ENCODE assay signal across 8 cellular contexts in the genomic region with DNA sequence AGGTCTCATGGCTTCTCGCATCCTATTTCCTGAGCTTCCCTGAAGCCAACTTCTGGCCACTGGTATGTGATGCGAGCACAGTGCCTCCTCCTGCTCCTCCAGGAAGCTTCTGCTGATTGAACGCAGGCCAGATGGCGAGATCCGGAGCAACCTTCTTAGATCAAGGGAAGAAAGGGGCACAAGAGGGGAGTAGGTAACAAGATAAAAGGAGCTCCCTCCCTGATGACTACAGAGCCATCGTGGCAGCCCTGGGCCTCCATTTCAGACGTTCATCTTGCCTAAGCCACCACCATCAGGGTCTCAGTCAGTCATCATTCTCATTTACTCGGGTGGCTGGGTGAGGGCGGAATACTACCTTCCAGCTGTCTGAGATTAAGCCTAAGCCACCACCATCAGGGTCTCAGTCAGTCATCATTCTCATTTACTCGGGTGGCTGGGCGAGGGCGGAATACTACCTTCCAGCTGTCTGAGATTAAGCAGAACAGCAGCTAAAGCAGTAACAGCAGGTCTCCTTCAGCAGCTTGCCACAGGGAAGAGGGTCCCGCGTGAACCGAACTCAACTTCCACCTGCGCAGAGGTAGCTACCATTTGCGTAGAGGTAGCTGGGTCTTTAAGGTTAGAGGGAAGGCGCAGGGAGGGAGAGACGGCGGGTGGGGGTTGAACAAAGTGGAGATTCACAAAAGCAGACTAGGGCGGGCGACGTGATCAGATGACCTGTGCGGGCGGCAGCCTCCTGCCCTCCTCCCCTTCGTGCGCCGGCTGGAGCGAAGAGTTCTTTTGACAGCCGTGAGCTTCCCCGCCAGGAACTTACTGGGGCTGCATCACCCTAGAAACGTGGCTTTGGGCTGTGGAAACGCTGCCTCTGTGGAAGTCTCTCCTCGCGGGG. TPM values are rescaled to one million over a fixed set of nuclear protein-coding genes. Genes with fewer than 3 reads are reported as not detected.
A peak's percentile ranks its signal among the peaks of the same experiment; 100 is the strongest.
DNase-seq lines count a peak whose midpoint lies in the region; ATAC-seq and TF ChIP-seq lines count a peak whose summit lies in the region.

No MANE protein-coding gene starts in this region.

- TF ChIP-seq CTCF in WTC11 (IDR thresholded peaks at IDR 0.05), result no peak
- no peak for TF ChIP-seq CTCF in cardiac fibroblast (IDR thresholded peaks at IDR 0.05; ENCODE audit: low read depth, low read length)
- TF ChIP-seq CTCF in kidney epithelial cell (IDR thresholded peaks at IDR 0.05; ENCODE audit: insufficient read depth, low read length, poor library complexity, severe bottlenecking), result no peak

- H3K27me3 ChIP-seq in Karpas-422 (ENCODE audit: low read length) (no peaks in the 10 kb centered on the region), kidney epithelial cell (ENCODE audit: control insufficient read depth, insufficient read depth, low read length) (no peaks in the 10 kb centered on the region)

- peaks cover 32% of the 10 kb centered on the region for H3K79me2 ChIP-seq in Karpas-422 (ENCODE audit: low read length)

- peaks cover 70% of the 10 kb centered on the region for H3K27me3 Mint-ChIP-seq in WTC11 (ENCODE audit: low read depth)

- no peaks in the 10 kb centered on the region for H3K9me2 ChIP-seq in Karpas-422 (replicated peaks; ENCODE audit: insufficient read depth, low read length)

- H3K4me2 ChIP-seq in Karpas-422 (ENCODE audit: low read depth, low read length, poor library complexity, severe bottlenecking), result peak overlapping the region; percentile 94

- H3K9me3 Mint-ChIP-seq in WTC11, result peaks cover 37% of the 10 kb centered on the region

- 0 out of 2 replicates have a peak, but pooled peaks cover 6% of the 10 kb centered on the region for H4K20me1 ChIP-seq in Karpas-422 (ENCODE audit: insufficient read depth, low read depth, low read length)

- peak overlapping the region; percentile 96 for H3K4me3 Mint-ChIP-seq in WTC11

- ATAC-seq in GM21529 (IDR thresholded peaks at IDR 0.05; ENCODE audit: unreplicated experiment), result peak; percentile 36
- peak; percentile 65 for ATAC-seq in WTC11

- peak overlapping the region; percentile 31; the same call in 1 of the 2 replicates for H2AFZ ChIP-seq in Karpas-422 (ENCODE audit: low read length)

- DNase-seq in EH (ENCODE audit: low read depth), result peak; percentile 58
- peak; percentile 82 for DNase-seq in Karpas-422
- peak; percentile 63 for DNase-seq in WTC11 (ENCODE audit: low spot score)
- DNase-seq in cardiac fibroblast (ENCODE audit: low read depth in 2 of 2), result peak; percentile 49 to 53
- no peak for DNase-seq in kidney epithelial cell (ENCODE audit: low read depth)
- peak; percentile 57 for DNase-seq in stimulated activated CD4-positive, alpha-beta T cell treated with anti-CD3 and anti-CD28 coated beads, Interleukin-2, amount 100 ng/mL, for 4 hours (ENCODE audit: low read depth)
- no peak for DNase-seq in ecto neural progenitor cell (ENCODE audit: low spot score)

- H3K36me3 Mint-ChIP-seq in WTC11, result peaks cover 31% of the 10 kb centered on the region

- POLR2A ChIA-PET in WTC11 (lab: Charles Lee), result interaction anchor here (0.6 to 2.1 kb wide), 8 partner anchors 9 to 44 kb away, joined by 3 to 15 read pairs (median 4); a partner anchor contains a TSS

- H3K27ac ChIP-seq in Karpas-422 (ENCODE audit: low read length), result peak overlapping the region; percentile 80

- peak overlapping the region; percentile 94 for H3K9ac ChIP-seq in Karpas-422 (ENCODE audit: low read length)

- H3K4me3 ChIP-seq in Karpas-422 (ENCODE audit: low read length), result peak overlapping the region; percentile 76
- H3K4me3 ChIP-seq in cardiac fibroblast (replicated peaks in 1 of 2; ENCODE audit: low read depth in 2 of 2, low read length in 2 of 2), result peak overlapping the region; percentile 67 to 68
- peak overlapping the region; percentile 69 for H3K4me3 ChIP-seq in kidney epithelial cell (ENCODE audit: low read depth, low read length)

- H3K36me3 ChIP-seq in Karpas-422 (ENCODE audit: insufficient read depth, low read length) (peaks cover 8% of the 10 kb centered on the region; the same call in 1 of the 2 replicates), kidney epithelial cell (ENCODE audit: control insufficient read depth, insufficient read depth, low read length) (no peaks in the 10 kb centered on the region)

- H3K4me1 ChIP-seq in Karpas-422 (ENCODE audit: low read length), result peaks cover 23% of the 10 kb centered on the region

- H3K9me3 ChIP-seq in Karpas-422 (ENCODE audit: low read length), result no peaks in the 10 kb centered on the region

- no peak overlapping the region; the same call in 1 of the 2 replicates for H3K27ac Mint-ChIP-seq in WTC11

- peaks cover 20% of the 10 kb centered on the region for H3K4me1 Mint-ChIP-seq in WTC11

- CTCF ChIA-PET in WTC11 (lab: Charles Lee), result interaction anchor here (0.7 to 1.9 kb wide), 10 partner anchors 13 to 44 kb away, joined by 3 to 7 read pairs (median 4); no protein-coding TSS in a partner anchor

TF ChIP-seq in WTC11, 78 proteins besides CTCF, POLR2A, EP300 and RAD21 (continues in another document):
- TF ChIP-seq ELF4 (CRISPR knock-in tag; IDR thresholded peaks at IDR 0.05; ENCODE audit: low read depth) (no peak), SMAD3 (CRISPR knock-in tag; IDR thresholded peaks at IDR 0.05; ENCODE audit: borderline replicate concordance) (no peak), FOXP1 (CRISPR knock-in tag; IDR thresholded peaks at IDR 0.05; ENCODE audit: borderline replicate concordance) (peak; percentile 37), NR3C1 (CRISPR knock-in tag; conservative IDR thresholded peaks at IDR 0.05; ENCODE audit: low read depth) (peak; percentile 60; the same call in 1 of the 2 replicates)
- TF ChIP-seq, protein P1, sequence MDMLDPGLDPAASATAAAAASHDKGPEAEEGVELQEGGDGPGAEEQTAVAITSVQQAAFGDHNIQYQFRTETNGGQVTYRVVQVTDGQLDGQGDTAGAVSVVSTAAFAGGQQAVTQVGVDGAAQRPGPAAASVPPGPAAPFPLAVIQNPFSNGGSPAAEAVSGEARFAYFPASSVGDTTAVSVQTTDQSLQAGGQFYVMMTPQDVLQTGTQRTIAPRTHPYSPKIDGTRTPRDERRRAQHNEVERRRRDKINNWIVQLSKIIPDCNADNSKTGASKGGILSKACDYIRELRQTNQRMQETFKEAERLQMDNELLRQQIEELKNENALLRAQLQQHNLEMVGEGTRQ (CRISPR knock-in tag; IDR thresholded peaks at IDR 0.05), result peak; percentile 66
- TF ChIP-seq, protein P2, sequence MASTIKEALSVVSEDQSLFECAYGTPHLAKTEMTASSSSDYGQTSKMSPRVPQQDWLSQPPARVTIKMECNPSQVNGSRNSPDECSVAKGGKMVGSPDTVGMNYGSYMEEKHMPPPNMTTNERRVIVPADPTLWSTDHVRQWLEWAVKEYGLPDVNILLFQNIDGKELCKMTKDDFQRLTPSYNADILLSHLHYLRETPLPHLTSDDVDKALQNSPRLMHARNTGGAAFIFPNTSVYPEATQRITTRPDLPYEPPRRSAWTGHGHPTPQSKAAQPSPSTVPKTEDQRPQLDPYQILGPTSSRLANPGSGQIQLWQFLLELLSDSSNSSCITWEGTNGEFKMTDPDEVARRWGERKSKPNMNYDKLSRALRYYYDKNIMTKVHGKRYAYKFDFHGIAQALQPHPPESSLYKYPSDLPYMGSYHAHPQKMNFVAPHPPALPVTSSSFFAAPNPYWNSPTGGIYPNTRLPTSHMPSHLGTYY (CRISPR knock-in tag; IDR thresholded peaks at IDR 0.05), result no peak
- TF ChIP-seq, protein P3, sequence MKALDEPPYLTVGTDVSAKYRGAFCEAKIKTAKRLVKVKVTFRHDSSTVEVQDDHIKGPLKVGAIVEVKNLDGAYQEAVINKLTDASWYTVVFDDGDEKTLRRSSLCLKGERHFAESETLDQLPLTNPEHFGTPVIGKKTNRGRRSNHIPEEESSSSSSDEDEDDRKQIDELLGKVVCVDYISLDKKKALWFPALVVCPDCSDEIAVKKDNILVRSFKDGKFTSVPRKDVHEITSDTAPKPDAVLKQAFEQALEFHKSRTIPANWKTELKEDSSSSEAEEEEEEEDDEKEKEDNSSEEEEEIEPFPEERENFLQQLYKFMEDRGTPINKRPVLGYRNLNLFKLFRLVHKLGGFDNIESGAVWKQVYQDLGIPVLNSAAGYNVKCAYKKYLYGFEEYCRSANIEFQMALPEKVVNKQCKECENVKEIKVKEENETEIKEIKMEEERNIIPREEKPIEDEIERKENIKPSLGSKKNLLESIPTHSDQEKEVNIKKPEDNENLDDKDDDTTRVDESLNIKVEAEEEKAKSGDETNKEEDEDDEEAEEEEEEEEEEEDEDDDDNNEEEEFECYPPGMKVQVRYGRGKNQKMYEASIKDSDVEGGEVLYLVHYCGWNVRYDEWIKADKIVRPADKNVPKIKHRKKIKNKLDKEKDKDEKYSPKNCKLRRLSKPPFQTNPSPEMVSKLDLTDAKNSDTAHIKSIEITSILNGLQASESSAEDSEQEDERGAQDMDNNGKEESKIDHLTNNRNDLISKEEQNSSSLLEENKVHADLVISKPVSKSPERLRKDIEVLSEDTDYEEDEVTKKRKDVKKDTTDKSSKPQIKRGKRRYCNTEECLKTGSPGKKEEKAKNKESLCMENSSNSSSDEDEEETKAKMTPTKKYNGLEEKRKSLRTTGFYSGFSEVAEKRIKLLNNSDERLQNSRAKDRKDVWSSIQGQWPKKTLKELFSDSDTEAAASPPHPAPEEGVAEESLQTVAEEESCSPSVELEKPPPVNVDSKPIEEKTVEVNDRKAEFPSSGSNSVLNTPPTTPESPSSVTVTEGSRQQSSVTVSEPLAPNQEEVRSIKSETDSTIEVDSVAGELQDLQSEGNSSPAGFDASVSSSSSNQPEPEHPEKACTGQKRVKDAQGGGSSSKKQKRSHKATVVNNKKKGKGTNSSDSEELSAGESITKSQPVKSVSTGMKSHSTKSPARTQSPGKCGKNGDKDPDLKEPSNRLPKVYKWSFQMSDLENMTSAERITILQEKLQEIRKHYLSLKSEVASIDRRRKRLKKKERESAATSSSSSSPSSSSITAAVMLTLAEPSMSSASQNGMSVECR (CRISPR knock-in tag; IDR thresholded peaks at IDR 0.05; ENCODE audit: borderline replicate concordance), result 0 out of 2 replicates have a peak, but pooled peaks have one; percentile 70

RNA-seq across cellular contexts. Expression of a gene that starts 27.9 kb away (rescaled TPM):
- 28.6 and 42.8 TPM in 2 replicates for total RNA-seq in Karpas-422 (2014; rRNA removed; shearing (Covaris generic); ENCODE audit: low replicate concordance)
- total RNA-seq in WTC11 (2021) (78.4 to 93.6 TPM (median 86.3 TPM) in 3 replicates), kidney epithelial cell (88.5 and 95.4 TPM in 2 replicates)

RNA-seq across cellular contexts. Expression of a gene that starts 30.6 kb away (rescaled TPM):
- total RNA-seq in Karpas-422 (2014; rRNA removed; shearing (Covaris generic); ENCODE audit: low replicate concordance), result 52.5 and 53.2 TPM in 2 replicates
- total RNA-seq in WTC11 (2021), result 35.7 to 41.2 TPM (median 39.5 TPM) in 3 replicates
- 26.0 and 31.1 TPM in 2 replicates for total RNA-seq in kidney epithelial cell

Comparison
In these comparisons a context has a peak if more than half of its experiments do, and no peak if none do; other contexts are left out.
1. DNase-seq: peak in EH (single experiment), Karpas-422 (single experiment), WTC11 (single experiment), cardiac fibroblast (2 of 2) and stimulated activated CD4-positive, alpha-beta T cell treated with anti-CD3 and anti-CD28 coated beads, Interleukin-2, amount 100 ng/mL, for 4 hours (single experiment); none in kidney epithelial cell (single experiment) and ecto neural progenitor cell (single experiment).
2. Peak in every context shown above with its lines, with median percentiles within 50 percentile points of each other: H3K4me3 ChIP-seq.